21 cellular contexts compared by ENCODE assay signal in genomic region chr2:207546822-207547221, GRCh38. TPM values are rescaled to one million over a fixed set of nuclear protein-coding genes. Genes with fewer than 3 reads are reported as not detected.
DNase-seq lines count a peak whose midpoint lies in the region; ATAC-seq and TF ChIP-seq lines count a peak whose summit lies in the region.
"Had no signal": no experiment of that assay in that cellular context is flagged by ENCODE, and none has a peak within 500 bp of the region (broad histone marks: within the 10 kb centered on the region; RNA-seq: fewer than 3 reads in every experiment).

No MANE protein-coding gene starts in this region.

- POLR2A ChIA-PET in activated CD8-positive, alpha-beta T cell treated with anti-CD3 and anti-CD28 coated beads for 36 hours (lab: Charles Lee): interaction anchor here (1.0 to 3.7 kb wide), 3 partner anchors 11 to 16 kb away, joined by 4 to 19 read pairs (median 5); partner anchors contain the start of gene CREB1
- POLR2A ChIA-PET in activated CD8-positive, alpha-beta T cell treated with anti-CD3 and anti-CD28 coated beads, Interleukin-2, amount 10 ng/mL, durations not matched to agents 7 days and 5 days (lab: Charles Lee): interaction anchor here (0.8 kb wide), 1 partner anchor 13 kb away, joined by 4 read pairs; no protein-coding TSS in a partner anchor
- POLR2A ChIA-PET in WTC11 (lab: Charles Lee): interaction anchor here (1.2 kb wide), 1 partner anchor 17 kb away, joined by 4 read pairs; the partner anchor contains the start of gene CREB1

- no peaks in the 10 kb centered on the region for H3K27me3 Mint-ChIP-seq in activated CD8-positive, alpha-beta T cell treated with anti-CD3 and anti-CD28 coated beads for 36 hours
- no peaks in the 10 kb centered on the region for H3K27me3 Mint-ChIP-seq in activated CD8-positive, alpha-beta T cell treated with anti-CD3 and anti-CD28 coated beads, Interleukin-2, amount 10 ng/mL, durations not matched to agents 7 days and 5 days (ENCODE audit: low read depth)
- no peaks in the 10 kb centered on the region for H3K27me3 Mint-ChIP-seq in WTC11 (ENCODE audit: low read depth)
- H3K27me3 Mint-ChIP-seq: stimulated activated memory B cell treated with anti-CD40 and anti-IgM and Interleukin-4, amounts not matched to agents 10 μg/mL and 1 μg/mL and 100 μg/mL, for 72 hours had no signal

- peaks cover 3% of the 10 kb centered on the region for H4K20me1 ChIP-seq in osteoblast (ENCODE audit: insufficient read depth, low read length)

- no peak for ATAC-seq in activated CD8-positive, alpha-beta T cell treated with anti-CD3 and anti-CD28 coated beads for 36 hours
- no peak for ATAC-seq in activated CD8-positive, alpha-beta T cell treated with anti-CD3 and anti-CD28 coated beads, Interleukin-2, amount 10 ng/mL, durations not matched to agents 7 days and 5 days
- no peak for ATAC-seq in WTC11
- ATAC-seq in HG03442 (IDR thresholded peaks at IDR 0.05; ENCODE audit: unreplicated experiment): no peak
- no peak for ATAC-seq in GM21737 (IDR thresholded peaks at IDR 0.05; ENCODE audit: unreplicated experiment)
- ATAC-seq: activated T-cell treated with anti-CD3 and anti-CD28 coated beads, Interleukin-2, amount 50 U/mL, for 4 hours; CD8-positive, alpha-beta T cell; pancreas; stimulated activated memory B cell treated with anti-CD40 and anti-IgM and Interleukin-4, amounts not matched to agents 10 μg/mL and 1 μg/mL and 100 μg/mL, for 72 hours had no signal

- H3K79me2 ChIP-seq in osteoblast (ENCODE audit: insufficient read depth, low read length): peaks cover 97% of the 10 kb centered on the region

- H2AFZ ChIP-seq in osteoblast (ENCODE audit: low read length): no peak overlapping the region

- no peak for TF ChIP-seq CTCF in activated CD8-positive, alpha-beta T cell treated with anti-CD3 and anti-CD28 coated beads for 36 hours (IDR thresholded peaks at IDR 0.05)
- no peak for TF ChIP-seq CTCF in WTC11 (IDR thresholded peaks at IDR 0.05)
- no peak for TF ChIP-seq CTCF in osteoblast (IDR thresholded peaks at IDR 0.05; ENCODE audit: extremely low read depth, low read depth, low read length)

- peaks cover 37% of the 10 kb centered on the region for H3K36me3 Mint-ChIP-seq in activated CD8-positive, alpha-beta T cell treated with anti-CD3 and anti-CD28 coated beads for 36 hours (ENCODE audit: low read depth)
- H3K36me3 Mint-ChIP-seq in activated CD8-positive, alpha-beta T cell treated with anti-CD3 and anti-CD28 coated beads, Interleukin-2, amount 10 ng/mL, durations not matched to agents 7 days and 5 days (ENCODE audit: low read depth): peaks cover 29% of the 10 kb centered on the region
- peaks cover 8% of the 10 kb centered on the region; the same call in 1 of the 2 replicates for H3K36me3 Mint-ChIP-seq in WTC11

- H3K4me3 ChIP-seq in osteoblast (ENCODE audit: insufficient read depth, low read length): no peak overlapping the region
- H3K4me3 ChIP-seq: pancreas, transverse colon had no signal

- H3K27ac ChIP-seq in osteoblast (ENCODE audit: low read depth, low read length): peak overlapping the region; percentile 27
- H3K27ac ChIP-seq: epithelial cell of prostate, pancreas, transverse colon had no signal

- CTCF ChIA-PET in activated CD8-positive, alpha-beta T cell treated with anti-CD3 and anti-CD28 coated beads for 36 hours (lab: Charles Lee): interaction anchor here (1.3 to 1.6 kb wide), 2 partner anchors 11 to 37 kb away, joined by 3 to 6 read pairs; no protein-coding TSS in a partner anchor
- CTCF ChIA-PET in activated CD8-positive, alpha-beta T cell treated with anti-CD3 and anti-CD28 coated beads, Interleukin-2, amount 10 ng/mL, durations not matched to agents 7 days and 5 days (lab: Charles Lee): interaction anchor here (1.0 kb wide), 2 partner anchors 15 to 79 kb away, joined by 3 read pairs; no protein-coding TSS in a partner anchor
- CTCF ChIA-PET in WTC11 (lab: Charles Lee): no interaction called here

- H3K27ac Mint-ChIP-seq in activated CD8-positive, alpha-beta T cell treated with anti-CD3 and anti-CD28 coated beads for 36 hours: peak overlapping the region; percentile 65
- no peak overlapping the region for H3K27ac Mint-ChIP-seq in activated CD8-positive, alpha-beta T cell treated with anti-CD3 and anti-CD28 coated beads, Interleukin-2, amount 10 ng/mL, durations not matched to agents 7 days and 5 days
- H3K27ac Mint-ChIP-seq in WTC11: peak overlapping the region; percentile 26; the same call in 1 of the 2 replicates
- H3K27ac Mint-ChIP-seq: stimulated activated memory B cell treated with anti-CD40 and anti-IgM and Interleukin-4, amounts not matched to agents 10 μg/mL and 1 μg/mL and 100 μg/mL, for 72 hours had no signal

- peaks cover 3% of the 10 kb centered on the region for H3K9me3 Mint-ChIP-seq in activated CD8-positive, alpha-beta T cell treated with anti-CD3 and anti-CD28 coated beads for 36 hours
- no peaks in the 10 kb centered on the region for H3K9me3 Mint-ChIP-seq in activated CD8-positive, alpha-beta T cell treated with anti-CD3 and anti-CD28 coated beads, Interleukin-2, amount 10 ng/mL, durations not matched to agents 7 days and 5 days (ENCODE audit: insufficient read depth)
- H3K9me3 Mint-ChIP-seq in WTC11: no peaks in the 10 kb centered on the region
- H3K9me3 Mint-ChIP-seq: activated T-cell treated with anti-CD3 and anti-CD28 coated beads, Interleukin-2, amount 50 U/mL, for 4 hours; CD8-positive, alpha-beta T cell; stimulated activated memory B cell treated with anti-CD40 and anti-IgM and Interleukin-4, amounts not matched to agents 10 μg/mL and 1 μg/mL and 100 μg/mL, for 72 hours had no signal

- peaks cover 5% of the 10 kb centered on the region for H3K36me3 ChIP-seq in osteoblast (ENCODE audit: insufficient read depth, low read length)
- H3K36me3 ChIP-seq: pancreas, transverse colon had no signal

- intact Hi-C loops in activated CD8-positive, alpha-beta T cell treated with anti-CD3 and anti-CD28 coated beads for 36 hours (cut with micrococcal nuclease): no loop called here

- H3K27me3 ChIP-seq in osteoblast (ENCODE audit: insufficient read depth, low read length): no peaks in the 10 kb centered on the region
- H3K27me3 ChIP-seq: pancreas, transverse colon had no signal

- H3K4me1 Mint-ChIP-seq in activated CD8-positive, alpha-beta T cell treated with anti-CD3 and anti-CD28 coated beads for 36 hours (ENCODE audit: low read depth): peaks cover 73% of the 10 kb centered on the region
- peaks cover 16% of the 10 kb centered on the region for H3K4me1 Mint-ChIP-seq in activated CD8-positive, alpha-beta T cell treated with anti-CD3 and anti-CD28 coated beads, Interleukin-2, amount 10 ng/mL, durations not matched to agents 7 days and 5 days (ENCODE audit: low read depth)
- H3K4me1 Mint-ChIP-seq in WTC11: peaks cover 33% of the 10 kb centered on the region

- H3K4me3 Mint-ChIP-seq in activated CD8-positive, alpha-beta T cell treated with anti-CD3 and anti-CD28 coated beads for 36 hours: no peak overlapping the region
- no peak overlapping the region for H3K4me3 Mint-ChIP-seq in activated CD8-positive, alpha-beta T cell treated with anti-CD3 and anti-CD28 coated beads, Interleukin-2, amount 10 ng/mL, durations not matched to agents 7 days and 5 days
- no peak overlapping the region for H3K4me3 Mint-ChIP-seq in WTC11
- H3K4me3 Mint-ChIP-seq: activated T-cell treated with anti-CD3 and anti-CD28 coated beads, Interleukin-2, amount 50 U/mL, for 4 hours; CD8-positive, alpha-beta T cell; stimulated activated memory B cell treated with anti-CD40 and anti-IgM and Interleukin-4, amounts not matched to agents 10 μg/mL and 1 μg/mL and 100 μg/mL, for 72 hours had no signal

- no peak overlapping the region for H3K4me2 ChIP-seq in osteoblast (ENCODE audit: insufficient read depth, low read length)

- H3K4me1 ChIP-seq in osteoblast (ENCODE audit: insufficient read depth, low read length): peaks cover 17% of the 10 kb centered on the region

- DNase-seq in activated CD8-positive, alpha-beta T cell treated with anti-CD3 and anti-CD28 coated beads for 36 hours: no peak
- DNase-seq in activated CD8-positive, alpha-beta T cell treated with anti-CD3 and anti-CD28 coated beads, Interleukin-2, amount 10 ng/mL, durations not matched to agents 7 days and 5 days: no peak
- DNase-seq in WTC11 (ENCODE audit: low spot score): no peak
- peak; percentile 68 for DNase-seq in fibroblast of peridontal ligament (ENCODE audit: extremely low read depth)
- DNase-seq in osteoblast (ENCODE audit: insufficient read length, low spot score, missing footprints): no peak
- DNase-seq in cerebellar cortex (ENCODE audit: low spot score): no peak
- DNase-seq: 8988T; activated CD4-positive, alpha-beta T cell treated with anti-CD3 and anti-CD28 coated beads for 48 hours; activated T-cell treated with anti-CD3 and anti-CD28 coated beads, Interleukin-2, amount 50 U/mL, for 4 hours; CD8-positive, alpha-beta T cell; DND-41; head of caudate nucleus; NCI-H1930; NCI-H510A; pancreas; small intestine; transverse colon had no signal

- no peaks in the 10 kb centered on the region for H3K9me3 ChIP-seq in osteoblast (ENCODE audit: low read depth, low read length)
- H3K9me3 ChIP-seq: pancreas, transverse colon had no signal

TF ChIP-seq in WTC11, 78 proteins besides CTCF, POLR2A, EP300 and RAD21 (continues in another document):
- TF ChIP-seq ATF3 (CRISPR knock-in tag; conservative IDR thresholded peaks at IDR 0.05) (no peak), ESRRA (CRISPR knock-in tag; IDR thresholded peaks at IDR 0.05; ENCODE audit: borderline replicate concordance) (no peak), E2F1 (CRISPR knock-in tag; IDR thresholded peaks at IDR 0.05) (no peak)

RNA-seq across cellular contexts. Expression of gene CREB1, which starts 17.1 kb away (rescaled TPM):
- total RNA-seq in activated CD8-positive, alpha-beta T cell treated with anti-CD3 and anti-CD28 coated beads for 36 hours: 10 to 100 TPM; 92.8 to 95.8 TPM
- 100 to 1,000 TPM in 1 of 2 experiments, 10 to 100 TPM in 1; 87.6 to 103 TPM for total RNA-seq in activated CD8-positive, alpha-beta T cell treated with anti-CD3 and anti-CD28 coated beads, Interleukin-2, amount 10 ng/mL, durations not matched to agents 7 days and 5 days
- 80.7 to 97.7 TPM (median 85.0 TPM) in 3 replicates for total RNA-seq in WTC11 (2021)
- total RNA-seq in osteoblast: 32.1 and 38.4 TPM in 2 replicates
